ENCODE assay signal across 14 cellular contexts in the genomic region with DNA sequence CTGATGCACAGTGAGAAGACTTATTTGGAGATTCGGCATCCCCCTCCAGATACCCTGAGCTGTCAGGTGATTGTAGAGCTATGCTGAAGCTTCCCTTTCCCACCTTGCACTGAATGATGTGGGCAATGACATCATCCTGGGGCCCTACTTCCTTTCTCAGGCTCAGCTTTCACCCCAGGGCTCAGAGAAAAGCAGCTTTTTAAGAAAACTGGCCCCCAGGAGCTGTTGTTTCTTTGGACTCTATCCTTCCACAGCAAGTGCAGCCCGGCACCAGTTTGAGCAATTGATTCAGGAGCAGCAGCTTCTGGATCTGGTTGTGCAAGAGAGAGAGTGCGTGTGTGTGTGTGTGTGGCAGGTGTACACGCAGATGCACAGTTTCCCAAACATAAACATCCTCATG.
DNase-seq lines count a peak whose midpoint lies in the region; ATAC-seq and TF ChIP-seq lines count a peak whose summit lies in the region.
"Had no signal": no experiment of that assay in that cellular context is flagged by ENCODE, and none has a peak within 500 bp of the region (broad histone marks: within the 10 kb centered on the region; RNA-seq: fewer than 3 reads in every experiment).

No MANE protein-coding gene starts in this region.

- peaks cover 0 to 24% of the 10 kb centered on the region in 2 donors for H3K27me3 Mint-ChIP-seq in effector memory CD8-positive, alpha-beta T cell

- no peak for TF ChIP-seq CTCF in OCI-LY7 (conservative IDR thresholded peaks at IDR 0.05; ENCODE audit: low read length)

- BruUV-seq in OCI-LY7 (replicated peaks; lab: Mats Ljungman, UMichigan) = no TSS peak

- peaks cover 2 to 5% of the 10 kb centered on the region in 2 donors for H3K4me1 Mint-ChIP-seq in effector memory CD8-positive, alpha-beta T cell (ENCODE audit: low read depth in 2 of 2)

- H3K4me1 ChIP-seq in OCI-LY7 (ENCODE audit: insufficient read depth, low read length, poor library complexity, severe bottlenecking) = peaks cover 12% of the 10 kb centered on the region

- peak; percentile 37 for DNase-seq in stimulated activated CD4-positive, alpha-beta T cell treated with anti-CD3 and anti-CD28 coated beads, Interleukin-15, amount 100 ng/mL, for 24 hours
- DNase-seq in stimulated activated CD4-positive, alpha-beta T cell treated with anti-CD3 and anti-CD28 coated beads, Interleukin-4, amount 100 ng/mL, for 1 hour = no peak
- peak; percentile 41 for DNase-seq in OCI-LY7 (ENCODE audit: low spot score)
- no peak for DNase-seq in effector memory CD8-positive, alpha-beta T cell
- no peak for DNase-seq in NCI-H2196 treated with DMSO at 0.1 percent for 48 hours (lab: John Stamatoyannopoulos, UW; ENCODE audit: unreplicated experiment)
- no peak for DNase-seq in SW480 (ENCODE audit: low spot score)
- no peak for DNase-seq in left lobe of liver (ENCODE audit: low spot score)
- DNase-seq: activated gamma-delta T cell treated with Interleukin-2 at 50 U/mL for 16 hours, C1 segment of cervical spinal cord, H7, KG1, NCI-H2171, RPMI8226 had no signal

- no peaks in the 10 kb centered on the region for H4K20me1 ChIP-seq in OCI-LY7 (ENCODE audit: insufficient read depth, low read length)

- H3K27ac ChIP-seq in OCI-LY7 (ENCODE audit: low read depth, low read length, poor library complexity, severe bottlenecking) = no peak overlapping the region

- peak; percentile 56 for ATAC-seq in effector memory CD8-positive, alpha-beta T cell (replicated peaks)
- no peak for ATAC-seq in left lobe of liver
- ATAC-seq in HG03039 (IDR thresholded peaks at IDR 0.05; ENCODE audit: unreplicated experiment) = no peak

- H3K4me2 ChIP-seq in OCI-LY7 (ENCODE audit: low read length) = peak overlapping the region; percentile 53

- H3K9me3 Mint-ChIP-seq in effector memory CD8-positive, alpha-beta T cell = peaks cover 3 to 14% of the 10 kb centered on the region in 2 donors

- POLR2A ChIA-PET in OCI-LY7 (lab: Charles Lee) = interaction anchor here (1.4 kb wide), 1 partner anchor 35 kb away, joined by 3 read pairs; no protein-coding TSS in a partner anchor

- no peaks in the 10 kb centered on the region; the same call in 1 of the 2 replicates for H3K36me3 ChIP-seq in OCI-LY7 (ENCODE audit: insufficient read depth, low read length)

- peaks cover 26% of the 10 kb centered on the region; the same call in 1 of the 2 replicates for H3K9me3 ChIP-seq in OCI-LY7 (ENCODE audit: low read length)

- H3K4me3 Mint-ChIP-seq in effector memory CD8-positive, alpha-beta T cell = no peak overlapping the region

- peak overlapping the region; percentile 86; the same call in 1 of the 2 replicates for H2AFZ ChIP-seq in OCI-LY7 (ENCODE audit: low read length)

- no peaks in the 10 kb centered on the region for H3K9me2 ChIP-seq in OCI-LY7 (ENCODE audit: insufficient read depth, low read length)

- H3K27ac Mint-ChIP-seq in effector memory CD8-positive, alpha-beta T cell = peak overlapping the region; percentile 66 to 76

- H3K79me2 ChIP-seq in OCI-LY7 (ENCODE audit: insufficient read depth, low read depth, low read length) = no peaks in the 10 kb centered on the region

- H3K4me3 ChIP-seq in OCI-LY7 (ENCODE audit: low read depth, low read length, poor library complexity, severe bottlenecking) = no peak overlapping the region

- no peaks in the 10 kb centered on the region for H3K36me3 Mint-ChIP-seq in effector memory CD8-positive, alpha-beta T cell (ENCODE audit: insufficient read depth)

- CTCF ChIA-PET in OCI-LY7 (lab: Charles Lee; ENCODE audit: unreplicated experiment) = no interaction called here

- intact Hi-C loops in OCI-LY7 (cut with micrococcal nuclease; ENCODE audit: unreplicated experiment) = no loop called here

Comparison
In these comparisons a context has a peak if more than half of its experiments do, and no peak if none do; other contexts are left out.
1. DNase-seq: peak in stimulated activated CD4-positive, alpha-beta T cell treated with anti-CD3 and anti-CD28 coated beads, Interleukin-15, amount 100 ng/mL, for 24 hours (single experiment) and OCI-LY7 (single experiment); none in stimulated activated CD4-positive, alpha-beta T cell treated with anti-CD3 and anti-CD28 coated beads, Interleukin-4, amount 100 ng/mL, for 1 hour (single experiment), effector memory CD8-positive, alpha-beta T cell (0 of 3), NCI-H2196 treated with DMSO at 0.1 percent for 48 hours (single experiment), SW480 (single experiment) and left lobe of liver (single experiment).